In the genomic region with DNA sequence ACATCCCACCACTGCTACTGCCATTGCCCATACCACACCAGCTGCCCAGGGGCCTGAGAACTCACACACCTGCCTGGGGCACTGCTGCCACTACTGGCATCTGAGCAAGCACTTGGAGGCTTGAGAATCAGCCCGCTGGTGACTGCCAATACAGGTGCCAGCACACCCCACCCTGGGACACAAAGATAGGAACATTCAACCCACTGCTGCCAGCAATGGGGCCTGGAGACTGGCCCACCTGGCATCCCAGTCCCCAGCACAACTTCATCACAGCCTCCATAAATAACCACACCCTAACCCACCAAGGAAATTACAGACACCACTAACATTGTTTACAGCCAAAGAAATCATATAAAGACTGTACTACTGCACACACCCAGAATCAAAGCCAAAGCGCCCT, we compare ENCODE assay signal across 17 cellular contexts.
"Had no signal": no experiment of that assay in that cellular context is flagged by ENCODE, and none has a peak within 500 bp of the region (broad histone marks: within the 10 kb centered on the region; RNA-seq: fewer than 3 reads in every experiment).

No MANE protein-coding gene starts in this region.

- H3K27ac ChIP-seq: RWPE1 had no signal

- DNase-seq: KBM-7, MV-4-11, NCI-H1048, NCI-H1105, NCI-H1417, NCI-H1436 treated with DMSO at 0.1 percent for 48 hours, NCI-H1694, NCI-H187 treated with DMSO at 0.1 percent for 48 hours, NCI-H2029 treated with DMSO at 0.1 percent for 48 hours, NCI-H2227 treated with DMSO at 0.1 percent for 48 hours, NCI-H524, NCI-H526 treated with DMSO at 0.1 percent for 48 hours, NCI-H774, SHP77, SK-N-SH had no signal

- H3K9me3 ChIP-seq: SK-N-SH had no signal

- ATAC-seq: Panc1 had no signal
